In the genomic region with DNA sequence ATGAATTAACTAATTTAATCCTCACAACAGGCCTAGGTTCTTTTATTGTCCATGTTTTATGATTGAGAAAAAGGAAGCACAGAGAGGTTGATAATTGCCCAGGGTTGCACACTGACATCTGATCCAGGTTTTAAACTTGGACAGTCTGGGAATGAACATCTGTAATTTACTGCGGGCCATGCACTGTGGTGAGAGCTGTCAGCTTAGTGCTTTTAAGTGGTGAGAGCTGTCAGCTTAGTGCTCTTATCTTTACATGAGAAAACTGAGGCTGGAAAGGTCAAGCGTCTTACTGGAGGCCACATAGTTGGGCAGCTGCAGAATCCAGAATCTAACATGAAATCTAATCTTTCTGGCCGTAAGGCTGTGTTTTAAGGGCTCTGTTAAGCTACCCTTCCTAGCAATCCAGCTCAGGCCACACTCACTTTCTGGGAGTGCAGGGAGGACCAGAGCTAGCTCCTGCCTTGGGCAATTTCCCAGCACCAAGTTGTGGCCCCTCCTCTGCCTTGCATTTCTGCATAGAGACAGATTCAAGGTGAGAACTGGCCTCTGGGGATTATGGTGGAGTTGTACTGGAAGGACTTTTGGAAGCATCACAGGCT, we compare ENCODE assay signal across 1 cellular context.
TF ChIP-seq lines count a peak whose summit lies in the region.

No MANE protein-coding gene starts in this region.

TF ChIP-seq in SK-N-SH treated with all-trans-retinoic acid at 6 μM for 48 hours, 23 proteins besides CTCF, POLR2A, EP300 and RAD21 (continued from another document):
- TF ChIP-seq, protein P1, sequence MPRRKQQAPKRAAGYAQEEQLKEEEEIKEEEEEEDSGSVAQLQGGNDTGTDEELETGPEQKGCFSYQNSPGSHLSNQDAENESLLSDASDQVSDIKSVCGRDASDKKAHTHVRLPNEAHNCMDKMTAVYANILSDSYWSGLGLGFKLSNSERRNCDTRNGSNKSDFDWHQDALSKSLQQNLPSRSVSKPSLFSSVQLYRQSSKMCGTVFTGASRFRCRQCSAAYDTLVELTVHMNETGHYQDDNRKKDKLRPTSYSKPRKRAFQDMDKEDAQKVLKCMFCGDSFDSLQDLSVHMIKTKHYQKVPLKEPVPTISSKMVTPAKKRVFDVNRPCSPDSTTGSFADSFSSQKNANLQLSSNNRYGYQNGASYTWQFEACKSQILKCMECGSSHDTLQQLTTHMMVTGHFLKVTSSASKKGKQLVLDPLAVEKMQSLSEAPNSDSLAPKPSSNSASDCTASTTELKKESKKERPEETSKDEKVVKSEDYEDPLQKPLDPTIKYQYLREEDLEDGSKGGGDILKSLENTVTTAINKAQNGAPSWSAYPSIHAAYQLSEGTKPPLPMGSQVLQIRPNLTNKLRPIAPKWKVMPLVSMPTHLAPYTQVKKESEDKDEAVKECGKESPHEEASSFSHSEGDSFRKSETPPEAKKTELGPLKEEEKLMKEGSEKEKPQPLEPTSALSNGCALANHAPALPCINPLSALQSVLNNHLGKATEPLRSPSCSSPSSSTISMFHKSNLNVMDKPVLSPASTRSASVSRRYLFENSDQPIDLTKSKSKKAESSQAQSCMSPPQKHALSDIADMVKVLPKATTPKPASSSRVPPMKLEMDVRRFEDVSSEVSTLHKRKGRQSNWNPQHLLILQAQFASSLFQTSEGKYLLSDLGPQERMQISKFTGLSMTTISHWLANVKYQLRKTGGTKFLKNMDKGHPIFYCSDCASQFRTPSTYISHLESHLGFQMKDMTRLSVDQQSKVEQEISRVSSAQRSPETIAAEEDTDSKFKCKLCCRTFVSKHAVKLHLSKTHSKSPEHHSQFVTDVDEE (CRISPR knock-in tag; IDR thresholded peaks at IDR 0.05): no peak
- TF ChIP-seq ZFP30 (CRISPR knock-in tag; IDR thresholded peaks at IDR 0.05): no peak
- TF ChIP-seq TCF4 (CRISPR knock-in tag; IDR thresholded peaks at IDR 0.05; ENCODE audit: borderline replicate concordance): no peak
- TF ChIP-seq, protein P2, sequence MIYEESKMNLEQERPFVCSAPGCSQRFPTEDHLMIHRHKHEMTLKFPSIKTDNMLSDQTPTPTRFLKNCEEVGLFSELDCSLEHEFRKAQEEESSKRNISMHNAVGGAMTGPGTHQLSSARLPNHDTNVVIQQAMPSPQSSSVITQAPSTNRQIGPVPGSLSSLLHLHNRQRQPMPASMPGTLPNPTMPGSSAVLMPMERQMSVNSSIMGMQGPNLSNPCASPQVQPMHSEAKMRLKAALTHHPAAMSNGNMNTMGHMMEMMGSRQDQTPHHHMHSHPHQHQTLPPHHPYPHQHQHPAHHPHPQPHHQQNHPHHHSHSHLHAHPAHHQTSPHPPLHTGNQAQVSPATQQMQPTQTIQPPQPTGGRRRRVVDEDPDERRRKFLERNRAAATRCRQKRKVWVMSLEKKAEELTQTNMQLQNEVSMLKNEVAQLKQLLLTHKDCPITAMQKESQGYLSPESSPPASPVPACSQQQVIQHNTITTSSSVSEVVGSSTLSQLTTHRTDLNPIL (CRISPR knock-in tag; IDR thresholded peaks at IDR 0.05; ENCODE audit: low read depth): no peak
- no peak for TF ChIP-seq POU6F1 (CRISPR knock-in tag; IDR thresholded peaks at IDR 0.05; ENCODE audit: borderline replicate concordance, low read depth)
- TF ChIP-seq, protein P3, sequence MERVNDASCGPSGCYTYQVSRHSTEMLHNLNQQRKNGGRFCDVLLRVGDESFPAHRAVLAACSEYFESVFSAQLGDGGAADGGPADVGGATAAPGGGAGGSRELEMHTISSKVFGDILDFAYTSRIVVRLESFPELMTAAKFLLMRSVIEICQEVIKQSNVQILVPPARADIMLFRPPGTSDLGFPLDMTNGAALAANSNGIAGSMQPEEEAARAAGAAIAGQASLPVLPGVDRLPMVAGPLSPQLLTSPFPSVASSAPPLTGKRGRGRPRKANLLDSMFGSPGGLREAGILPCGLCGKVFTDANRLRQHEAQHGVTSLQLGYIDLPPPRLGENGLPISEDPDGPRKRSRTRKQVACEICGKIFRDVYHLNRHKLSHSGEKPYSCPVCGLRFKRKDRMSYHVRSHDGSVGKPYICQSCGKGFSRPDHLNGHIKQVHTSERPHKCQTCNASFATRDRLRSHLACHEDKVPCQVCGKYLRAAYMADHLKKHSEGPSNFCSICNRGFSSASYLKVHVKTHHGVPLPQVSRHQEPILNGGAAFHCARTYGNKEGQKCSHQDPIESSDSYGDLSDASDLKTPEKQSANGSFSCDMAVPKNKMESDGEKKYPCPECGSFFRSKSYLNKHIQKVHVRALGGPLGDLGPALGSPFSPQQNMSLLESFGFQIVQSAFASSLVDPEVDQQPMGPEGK (CRISPR knock-in tag; IDR thresholded peaks at IDR 0.05; ENCODE audit: borderline replicate concordance): no peak
